8 cellular contexts compared by ENCODE assay signal in genomic region chr14:61281186-61281676, GRCh38. TPM values are rescaled to one million over a fixed set of nuclear protein-coding genes. Genes with fewer than 3 reads are reported as not detected.
DNase-seq lines count a peak whose midpoint lies in the region; ATAC-seq, FAIRE-seq and TF ChIP-seq lines count a peak whose summit lies in the region.

TMEM30B (minus strand) TSS chr14:61281338; CDS start chr14:61281147, 191 bp downstream.

- DNase-seq in NCI-H510A treated with DMSO at 0.1 percent for 48 hours (lab: John Stamatoyannopoulos, UW) = peak; percentile 97
- no peak for DNase-seq in astrocyte of the spinal cord (ENCODE audit: low read depth, low spot score)
- peak; percentile 89 to 94 for DNase-seq in left colon
- peak; percentile 41 for DNase-seq in stimulated activated naive CD4-positive, alpha-beta T cell treated with Interleukin-2 at 50 U/mL for 16 hours (lab: John Stamatoyannopoulos, UW)
- DNase-seq in H54 (ENCODE audit: insufficient read length, low spot score) = no peak

- H3K4me3 ChIP-seq in GM12875 (ENCODE audit: low read depth, low read length) (peak within 1 kb of the TSS; percentile 48), astrocyte of the spinal cord (ENCODE audit: low read depth, low read length) (peak within 1 kb of the TSS; percentile 34)

- TF ChIP-seq POLR2A in H54 (IDR thresholded peaks at IDR 0.05; ENCODE audit: low read depth, low read length) = no peak

- ATAC-seq in left colon (peak; percentile 82), HG03159 (IDR thresholded peaks at IDR 0.05; ENCODE audit: unreplicated experiment) (no peak), HG03095 (IDR thresholded peaks at IDR 0.05; ENCODE audit: unreplicated experiment) (no peak)

- in situ Hi-C loops in astrocyte of the spinal cord (cut with HindIII; ENCODE audit: low sequenced_read_pairs) = no loop called here

- TF ChIP-seq CTCF in GM12875 (IDR thresholded peaks at IDR 0.05; ENCODE audit: borderline replicate concordance, insufficient read depth, low read depth, low read length) = no peak
- TF ChIP-seq CTCF in astrocyte of the spinal cord (IDR thresholded peaks at IDR 0.05; ENCODE audit: low read depth, low read length) = no peak

- no peak for FAIRE-seq in H54 (lab: Jason Lieb, UNC)

- intact Hi-C loops in left colon (cut with DNase I, micrococcal nuclease) = no loop called here

RNA-seq across cellular contexts. Expression of gene TMEM30B, which starts in this region (rescaled TPM):
- total RNA-seq in left colon = 10 to 100 TPM; 68.5 to 69.0 TPM

Comparison
In these comparisons a context has a peak if more than half of its experiments do, and no peak if none do; other contexts are left out.
1. DNase-seq: peak in NCI-H510A treated with DMSO at 0.1 percent for 48 hours (single experiment), left colon (2 of 2) and stimulated activated naive CD4-positive, alpha-beta T cell treated with Interleukin-2 at 50 U/mL for 16 hours (single experiment); none in astrocyte of the spinal cord (single experiment) and H54 (single experiment).